17 cellular contexts compared by ENCODE assay signal in the genomic region with DNA sequence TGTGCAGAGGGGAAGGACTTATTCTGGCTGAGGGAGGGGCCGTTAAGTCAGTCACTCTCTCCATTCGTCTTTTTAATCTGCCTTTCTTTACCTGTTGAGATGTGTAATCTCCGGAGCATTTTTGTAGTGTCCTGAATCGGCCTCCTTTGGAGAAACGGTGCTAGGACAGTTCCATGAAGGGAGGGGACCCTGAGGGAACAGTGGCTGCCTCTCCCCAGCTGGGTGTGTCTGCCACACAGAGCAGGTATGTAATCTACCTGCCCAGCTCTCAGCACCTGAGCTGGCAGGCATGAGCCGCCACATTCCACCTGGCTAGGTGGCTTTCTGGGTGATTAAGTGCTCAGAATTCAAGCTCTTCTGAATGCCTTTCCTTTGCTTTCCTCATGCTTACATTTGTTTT.
A peak's percentile ranks its signal among the peaks of the same experiment; 100 is the strongest.
DNase-seq lines count a peak whose midpoint lies in the region; ATAC-seq, FAIRE-seq and TF ChIP-seq lines count a peak whose summit lies in the region.
"Had no signal": no experiment of that assay in that cellular context is flagged by ENCODE, and none has a peak within 500 bp of the region (broad histone marks: within the 10 kb centered on the region; RNA-seq: fewer than 3 reads in every experiment).

No MANE protein-coding gene starts in this region.

- no peaks in the 10 kb centered on the region for H3K9me3 ChIP-seq in Caco-2

- peaks cover 32% of the 10 kb centered on the region for H3K4me1 Mint-ChIP-seq in Caco-2 (ENCODE audit: low read depth, unreplicated experiment)
- H3K4me1 Mint-ChIP-seq in activated T-helper 1 cell treated with anti-CD3 and anti-CD28 coated beads, Interleukin-12 subunit alpha, Interleukin-12 subunit beta, Interleukin-2, Interleukin-4 antibody, amounts not matched to agents 30 ng/mL and 10 ng/mL and 1 ng/mL, durations not matched to agents 14 hours and 24 hours and 36 hours (ENCODE audit: low read depth): peaks cover 18% of the 10 kb centered on the region
- H3K4me1 Mint-ChIP-seq: naive B cell had no signal

- peak overlapping the region; percentile 54 for H3K27ac Mint-ChIP-seq in Caco-2 (ENCODE audit: unreplicated experiment)
- H3K27ac Mint-ChIP-seq in activated T-helper 1 cell treated with anti-CD3 and anti-CD28 coated beads, Interleukin-12 subunit alpha, Interleukin-12 subunit beta, Interleukin-2, Interleukin-4 antibody, amounts not matched to agents 30 ng/mL and 10 ng/mL and 1 ng/mL, durations not matched to agents 14 hours and 24 hours and 36 hours: no peak overlapping the region
- H3K27ac Mint-ChIP-seq: activated naive CD4-positive, alpha-beta T cell treated with anti-CD3 and anti-CD28 coated beads, Interleukin-2, amount 50 U/mL, for 24 hours had no signal

- ATAC-seq in GM19463 (IDR thresholded peaks at IDR 0.05; ENCODE audit: unreplicated experiment): no peak
- ATAC-seq: right cardiac atrium had no signal

- H3K4me1 ChIP-seq in Caco-2: peaks cover 56% of the 10 kb centered on the region

- FAIRE-seq in RCC 7860 (lab: Jason Lieb, UNC): no peak
- FAIRE-seq: G401.6, GM18507, TTC549 had no signal

- intact Hi-C loops in Caco-2 (cut with micrococcal nuclease; ENCODE audit: unreplicated experiment): loop anchor here (2.0 kb wide), 1 partner anchor 31 kb away; no protein-coding TSS in a partner anchor
- intact Hi-C loops in activated T-helper 1 cell treated with anti-CD3 and anti-CD28 coated beads, Interleukin-12 subunit alpha, Interleukin-12 subunit beta, Interleukin-2, Interleukin-4 antibody, amounts not matched to agents 30 ng/mL and 10 ng/mL and 1 ng/mL, durations not matched to agents 14 hours and 24 hours and 36 hours (cut with micrococcal nuclease): no loop called here

- no peaks in the 10 kb centered on the region for H3K9me3 Mint-ChIP-seq in Caco-2 (ENCODE audit: unreplicated experiment)
- H3K9me3 Mint-ChIP-seq in activated T-helper 1 cell treated with anti-CD3 and anti-CD28 coated beads, Interleukin-12 subunit alpha, Interleukin-12 subunit beta, Interleukin-2, Interleukin-4 antibody, amounts not matched to agents 30 ng/mL and 10 ng/mL and 1 ng/mL, durations not matched to agents 14 hours and 24 hours and 36 hours: no peaks in the 10 kb centered on the region
- H3K9me3 Mint-ChIP-seq: activated naive CD4-positive, alpha-beta T cell treated with anti-CD3 and anti-CD28 coated beads, Interleukin-2, amount 50 U/mL, for 24 hours; naive B cell had no signal

- DNase-seq in Caco-2 (peak; percentile 58 to 76), LoVo (ENCODE audit: low spot score) (peak; percentile 75), epithelial cell of prostate (ENCODE audit: low read depth, low spot score) (peak; percentile 50), mucosa of gallbladder (ENCODE audit: low spot score) (peak; percentile 66), RCC 7860 (ENCODE audit: low spot score) (no peak), NCI-H128 (lab: John Stamatoyannopoulos, UW; ENCODE audit: unreplicated experiment) (no peak)
- no peak for DNase-seq in activated T-helper 1 cell treated with anti-CD3 and anti-CD28 coated beads, Interleukin-12 subunit alpha, Interleukin-12 subunit beta, Interleukin-2, Interleukin-4 antibody, amounts not matched to agents 30 ng/mL and 10 ng/mL and 1 ng/mL, durations not matched to agents 14 hours and 24 hours and 36 hours (ENCODE audit: low spot score)
- DNase-seq: IMR-90; naive B cell; NCI-H2029; right cardiac atrium; stimulated activated naive CD4-positive, alpha-beta T cell treated with Interleukin-2 at 50 U/mL for 16 hours had no signal

- peak overlapping the region; percentile 21 for H3K4me3 Mint-ChIP-seq in Caco-2 (ENCODE audit: unreplicated experiment)
- H3K4me3 Mint-ChIP-seq in activated T-helper 1 cell treated with anti-CD3 and anti-CD28 coated beads, Interleukin-12 subunit alpha, Interleukin-12 subunit beta, Interleukin-2, Interleukin-4 antibody, amounts not matched to agents 30 ng/mL and 10 ng/mL and 1 ng/mL, durations not matched to agents 14 hours and 24 hours and 36 hours: no peak overlapping the region
- H3K4me3 Mint-ChIP-seq: activated naive CD4-positive, alpha-beta T cell treated with anti-CD3 and anti-CD28 coated beads, Interleukin-2, amount 50 U/mL, for 24 hours; naive B cell had no signal

- peaks cover 46% of the 10 kb centered on the region for H3K36me3 Mint-ChIP-seq in Caco-2 (ENCODE audit: insufficient read depth, unreplicated experiment)
- no peaks in the 10 kb centered on the region for H3K36me3 Mint-ChIP-seq in activated T-helper 1 cell treated with anti-CD3 and anti-CD28 coated beads, Interleukin-12 subunit alpha, Interleukin-12 subunit beta, Interleukin-2, Interleukin-4 antibody, amounts not matched to agents 30 ng/mL and 10 ng/mL and 1 ng/mL, durations not matched to agents 14 hours and 24 hours and 36 hours (ENCODE audit: low read depth)
- H3K36me3 Mint-ChIP-seq: activated naive CD4-positive, alpha-beta T cell treated with anti-CD3 and anti-CD28 coated beads, Interleukin-2, amount 50 U/mL, for 24 hours; naive B cell had no signal

- no TSS peak for BruUV-seq in Caco-2 (replicated peaks; lab: Mats Ljungman, UMichigan)

- H3K36me3 ChIP-seq in Caco-2 (ENCODE audit: control insufficient read depth, insufficient read depth, low read length): peaks cover 1% of the 10 kb centered on the region; the same call in 1 of the 2 replicates

- H3K4me3 ChIP-seq in Caco-2 (ENCODE audit: low read depth, low read length): no peak overlapping the region

- no peaks in the 10 kb centered on the region for H3K27me3 Mint-ChIP-seq in Caco-2 (ENCODE audit: insufficient read depth, unreplicated experiment)
- H3K27me3 Mint-ChIP-seq in activated T-helper 1 cell treated with anti-CD3 and anti-CD28 coated beads, Interleukin-12 subunit alpha, Interleukin-12 subunit beta, Interleukin-2, Interleukin-4 antibody, amounts not matched to agents 30 ng/mL and 10 ng/mL and 1 ng/mL, durations not matched to agents 14 hours and 24 hours and 36 hours (ENCODE audit: insufficient read depth): no peaks in the 10 kb centered on the region

- no peaks in the 10 kb centered on the region for H3K27me3 ChIP-seq in Caco-2 (replicated peaks; ENCODE audit: control insufficient read depth, insufficient read depth, low read length)

- CTCF ChIA-PET in Caco-2 (lab: Charles Lee): interaction anchor here (1.0 to 1.1 kb wide), 2 partner anchors 37 to 119 kb away, joined by 4 to 5 read pairs; no protein-coding TSS in a partner anchor

- H3K27ac ChIP-seq in epithelial cell of prostate: peak overlapping the region; percentile 93

- no peak for TF ChIP-seq CTCF in Caco-2 (IDR thresholded peaks at IDR 0.05; ENCODE audit: insufficient read depth in 1 of 2, low read depth in 1 of 2, low read length in 1 of 2, severe bottlenecking in 1 of 2, unreplicated experiment in 1 of 2)

- POLR2A ChIA-PET in Caco-2 (lab: Charles Lee): interaction anchor here (0.7 kb wide), 1 partner anchor 31 kb away, joined by 3 read pairs; no protein-coding TSS in a partner anchor

Comparison
In these comparisons a context has a peak if more than half of its experiments do, and no peak if none do; other contexts are left out.
1. DNase-seq: peak in Caco-2 (2 of 2), LoVo (single experiment), epithelial cell of prostate (single experiment) and mucosa of gallbladder (single experiment); none in activated T-helper 1 cell treated with anti-CD3 and anti-CD28 coated beads, Interleukin-12 subunit alpha, Interleukin-12 subunit beta, Interleukin-2, Interleukin-4 antibody, amounts not matched to agents 30 ng/mL and 10 ng/mL and 1 ng/mL, durations not matched to agents 14 hours and 24 hours and 36 hours (single experiment), RCC 7860 (single experiment) and NCI-H128 (single experiment).